ENCODE assay signal across 8 cellular contexts in the genomic region with DNA sequence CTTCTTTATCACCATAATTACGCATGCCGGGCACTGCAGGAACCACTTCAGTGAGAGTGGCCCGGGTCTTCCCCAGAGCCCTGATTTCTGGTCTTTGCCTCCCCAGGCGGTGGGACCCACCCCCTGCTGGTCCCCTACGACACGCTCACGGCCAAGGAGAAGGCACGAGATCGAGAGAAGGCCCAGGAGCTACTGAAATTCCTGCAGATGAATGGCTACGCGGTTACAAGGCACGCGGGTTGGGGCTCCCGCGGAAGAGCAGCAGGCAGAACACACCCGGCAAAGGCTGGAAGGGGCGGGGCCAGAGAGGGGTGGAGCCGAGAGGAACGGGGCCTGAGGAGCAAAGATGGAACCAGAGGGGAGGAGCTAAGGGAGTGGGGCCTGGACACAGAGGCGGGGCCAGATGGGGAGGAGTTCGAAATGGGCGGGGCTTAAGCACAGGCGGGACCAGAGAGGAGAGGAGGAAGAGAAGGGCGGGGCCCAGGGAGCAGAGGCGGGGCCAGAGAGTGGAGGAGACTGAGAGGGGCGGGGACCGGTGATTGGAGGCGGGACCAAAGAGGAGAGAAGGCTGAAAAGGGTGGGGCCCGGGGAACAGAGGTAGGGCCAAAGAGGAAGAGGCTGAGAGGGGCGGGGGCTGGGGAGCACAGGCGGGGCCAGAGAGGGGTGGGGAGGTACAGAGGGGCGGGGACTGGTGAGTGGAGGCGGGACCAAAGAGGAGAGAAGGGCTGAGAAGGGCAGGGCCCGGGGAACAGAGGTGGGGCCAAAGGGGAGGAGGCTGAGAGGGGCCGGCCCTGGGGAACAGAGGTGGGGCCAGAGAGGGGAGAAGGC.
DNase-seq lines count a peak whose midpoint lies in the region; ATAC-seq, FAIRE-seq and TF ChIP-seq lines count a peak whose summit lies in the region.

No MANE protein-coding gene starts in this region.

- H3K4me1 ChIP-seq in ovary (ENCODE audit: insufficient read depth), result peaks cover 2% of the 10 kb centered on the region

- WGBS in ovary, 3 donors, result 15 to 43% (median 17%) methylated on average over 35 of the region's 35 CpGs

- no peak for TF ChIP-seq POLR2A in ovary (IDR thresholded peaks at IDR 0.05)

- H3K36me3 ChIP-seq in ovary, result no peaks in the 10 kb centered on the region

- ATAC-seq in HG02678 (IDR thresholded peaks at IDR 0.05; ENCODE audit: unreplicated experiment) (peak; percentile 55), HG03565 (IDR thresholded peaks at IDR 0.05; ENCODE audit: unreplicated experiment) (no peak)

- intact Hi-C loops in ovary (cut with DNase I), result no loop called here

- no peak for TF ChIP-seq EP300 in ovary (IDR thresholded peaks at IDR 0.05)

- H3K9me3 ChIP-seq in ovary, result no peaks in the 10 kb centered on the region

- no peaks in the 10 kb centered on the region for H3K27me3 ChIP-seq in ovary

- peak; percentile 68 for DNase-seq in Daoy (ENCODE audit: low read depth)
- peak; percentile 7 for DNase-seq in NCI-H82 treated with DMSO at 0.1 percent for 48 hours (lab: John Stamatoyannopoulos, UW; ENCODE audit: unreplicated experiment)
- DNase-seq in activated CD8-positive, alpha-beta memory T cell treated with anti-CD3 and anti-CD28 coated beads, Interleukin-2, amount 50 U/mL, for 24 hours (ENCODE audit: extremely low read depth), result peak; percentile 87
- peak; percentile 53 for DNase-seq in fibroblast of the aortic adventitia (ENCODE audit: low read depth)
- peak; percentile 51 to 98 (median 94) for DNase-seq in ovary
- no peak for DNase-seq in RCC 7860 (ENCODE audit: low spot score)

- FAIRE-seq in RCC 7860 (lab: Jason Lieb, UNC), result no peak

- H3K27ac ChIP-seq in ovary, result no peak overlapping the region

- H3K4me3 ChIP-seq in fibroblast of the aortic adventitia (ENCODE audit: low read depth, low read length) (no peak overlapping the region), ovary (no peak overlapping the region)

- TF ChIP-seq CTCF in fibroblast of the aortic adventitia (IDR thresholded peaks at IDR 0.05; ENCODE audit: insufficient read depth, low read length) (no peak), ovary (IDR thresholded peaks at IDR 0.05) (no peak)
